In the genomic region with DNA sequence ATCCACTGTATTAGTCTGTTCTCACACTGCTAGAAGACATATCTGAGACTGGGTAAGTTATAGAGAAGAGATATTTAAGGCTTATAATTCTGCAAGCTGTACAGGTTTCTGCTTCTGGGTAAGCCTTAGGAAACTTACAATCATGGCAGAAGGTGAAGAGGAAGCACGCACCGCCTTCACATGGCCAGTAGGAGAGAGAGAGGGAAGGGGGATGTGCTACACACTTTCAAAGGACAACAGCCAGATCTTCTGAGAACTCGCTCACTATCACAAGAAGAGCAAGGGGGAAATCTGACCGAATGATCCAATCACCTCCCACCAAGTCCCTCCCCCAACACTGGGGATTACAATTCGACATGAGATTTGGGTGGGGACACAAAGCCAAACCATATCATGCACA, we compare ENCODE assay signal across 2 cellular contexts.
TF ChIP-seq lines count a peak whose summit lies in the region.

No MANE protein-coding gene starts in this region.

TF ChIP-seq in SK-N-SH, 30 proteins besides CTCF, POLR2A, EP300 and RAD21 (continued from another document):
- TF ChIP-seq, protein P1, sequence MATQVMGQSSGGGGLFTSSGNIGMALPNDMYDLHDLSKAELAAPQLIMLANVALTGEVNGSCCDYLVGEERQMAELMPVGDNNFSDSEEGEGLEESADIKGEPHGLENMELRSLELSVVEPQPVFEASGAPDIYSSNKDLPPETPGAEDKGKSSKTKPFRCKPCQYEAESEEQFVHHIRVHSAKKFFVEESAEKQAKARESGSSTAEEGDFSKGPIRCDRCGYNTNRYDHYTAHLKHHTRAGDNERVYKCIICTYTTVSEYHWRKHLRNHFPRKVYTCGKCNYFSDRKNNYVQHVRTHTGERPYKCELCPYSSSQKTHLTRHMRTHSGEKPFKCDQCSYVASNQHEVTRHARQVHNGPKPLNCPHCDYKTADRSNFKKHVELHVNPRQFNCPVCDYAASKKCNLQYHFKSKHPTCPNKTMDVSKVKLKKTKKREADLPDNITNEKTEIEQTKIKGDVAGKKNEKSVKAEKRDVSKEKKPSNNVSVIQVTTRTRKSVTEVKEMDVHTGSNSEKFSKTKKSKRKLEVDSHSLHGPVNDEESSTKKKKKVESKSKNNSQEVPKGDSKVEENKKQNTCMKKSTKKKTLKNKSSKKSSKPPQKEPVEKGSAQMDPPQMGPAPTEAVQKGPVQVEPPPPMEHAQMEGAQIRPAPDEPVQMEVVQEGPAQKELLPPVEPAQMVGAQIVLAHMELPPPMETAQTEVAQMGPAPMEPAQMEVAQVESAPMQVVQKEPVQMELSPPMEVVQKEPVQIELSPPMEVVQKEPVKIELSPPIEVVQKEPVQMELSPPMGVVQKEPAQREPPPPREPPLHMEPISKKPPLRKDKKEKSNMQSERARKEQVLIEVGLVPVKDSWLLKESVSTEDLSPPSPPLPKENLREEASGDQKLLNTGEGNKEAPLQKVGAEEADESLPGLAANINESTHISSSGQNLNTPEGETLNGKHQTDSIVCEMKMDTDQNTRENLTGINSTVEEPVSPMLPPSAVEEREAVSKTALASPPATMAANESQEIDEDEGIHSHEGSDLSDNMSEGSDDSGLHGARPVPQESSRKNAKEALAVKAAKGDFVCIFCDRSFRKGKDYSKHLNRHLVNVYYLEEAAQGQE (IDR thresholded peaks at IDR 0.05; ENCODE audit: low read depth, low read length), result no peak
- TF ChIP-seq SMC3 (IDR thresholded peaks at IDR 0.05; ENCODE audit: low read depth, low read length) (no peak), EZH2phosphoT487 (IDR thresholded peaks at IDR 0.05; ENCODE audit: borderline replicate concordance, low read depth) (no peak), NFIC (IDR thresholded peaks at IDR 0.05; ENCODE audit: borderline replicate concordance) (no peak), MEF2A (IDR thresholded peaks at IDR 0.05; ENCODE audit: borderline replicate concordance, low read depth) (no peak)

TF ChIP-seq in SK-N-SH treated with all-trans-retinoic acid at 6 μM for 48 hours, 23 proteins besides CTCF, POLR2A, EP300 and RAD21 (continued from another document):
- TF ChIP-seq, protein P2, sequence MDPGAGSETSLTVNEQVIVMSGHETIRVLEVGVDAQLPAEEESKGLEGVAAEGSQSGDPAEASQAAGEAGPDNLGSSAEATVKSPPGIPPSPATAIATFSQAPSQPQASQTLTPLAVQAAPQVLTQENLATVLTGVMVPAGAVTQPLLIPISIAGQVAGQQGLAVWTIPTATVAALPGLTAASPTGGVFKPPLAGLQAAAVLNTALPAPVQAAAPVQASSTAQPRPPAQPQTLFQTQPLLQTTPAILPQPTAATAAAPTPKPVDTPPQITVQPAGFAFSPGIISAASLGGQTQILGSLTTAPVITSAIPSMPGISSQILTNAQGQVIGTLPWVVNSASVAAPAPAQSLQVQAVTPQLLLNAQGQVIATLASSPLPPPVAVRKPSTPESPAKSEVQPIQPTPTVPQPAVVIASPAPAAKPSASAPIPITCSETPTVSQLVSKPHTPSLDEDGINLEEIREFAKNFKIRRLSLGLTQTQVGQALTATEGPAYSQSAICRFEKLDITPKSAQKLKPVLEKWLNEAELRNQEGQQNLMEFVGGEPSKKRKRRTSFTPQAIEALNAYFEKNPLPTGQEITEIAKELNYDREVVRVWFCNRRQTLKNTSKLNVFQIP (CRISPR knock-in tag; IDR thresholded peaks at IDR 0.05; ENCODE audit: borderline replicate concordance, low read depth), result no peak
- no peak for TF ChIP-seq TOX (CRISPR knock-in tag; IDR thresholded peaks at IDR 0.05; ENCODE audit: borderline replicate concordance)
- TF ChIP-seq, protein P3, sequence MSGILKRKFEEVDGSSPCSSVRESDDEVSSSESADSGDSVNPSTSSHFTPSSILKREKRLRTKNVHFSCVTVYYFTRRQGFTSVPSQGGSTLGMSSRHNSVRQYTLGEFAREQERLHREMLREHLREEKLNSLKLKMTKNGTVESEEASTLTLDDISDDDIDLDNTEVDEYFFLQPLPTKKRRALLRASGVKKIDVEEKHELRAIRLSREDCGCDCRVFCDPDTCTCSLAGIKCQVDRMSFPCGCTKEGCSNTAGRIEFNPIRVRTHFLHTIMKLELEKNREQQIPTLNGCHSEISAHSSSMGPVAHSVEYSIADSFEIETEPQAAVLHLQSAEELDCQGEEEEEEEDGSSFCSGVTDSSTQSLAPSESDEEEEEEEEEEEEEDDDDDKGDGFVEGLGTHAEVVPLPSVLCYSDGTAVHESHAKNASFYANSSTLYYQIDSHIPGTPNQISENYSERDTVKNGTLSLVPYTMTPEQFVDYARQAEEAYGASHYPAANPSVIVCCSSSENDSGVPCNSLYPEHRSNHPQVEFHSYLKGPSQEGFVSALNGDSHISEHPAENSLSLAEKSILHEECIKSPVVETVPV (CRISPR knock-in tag; IDR thresholded peaks at IDR 0.05), result no peak
- TF ChIP-seq, protein P4, sequence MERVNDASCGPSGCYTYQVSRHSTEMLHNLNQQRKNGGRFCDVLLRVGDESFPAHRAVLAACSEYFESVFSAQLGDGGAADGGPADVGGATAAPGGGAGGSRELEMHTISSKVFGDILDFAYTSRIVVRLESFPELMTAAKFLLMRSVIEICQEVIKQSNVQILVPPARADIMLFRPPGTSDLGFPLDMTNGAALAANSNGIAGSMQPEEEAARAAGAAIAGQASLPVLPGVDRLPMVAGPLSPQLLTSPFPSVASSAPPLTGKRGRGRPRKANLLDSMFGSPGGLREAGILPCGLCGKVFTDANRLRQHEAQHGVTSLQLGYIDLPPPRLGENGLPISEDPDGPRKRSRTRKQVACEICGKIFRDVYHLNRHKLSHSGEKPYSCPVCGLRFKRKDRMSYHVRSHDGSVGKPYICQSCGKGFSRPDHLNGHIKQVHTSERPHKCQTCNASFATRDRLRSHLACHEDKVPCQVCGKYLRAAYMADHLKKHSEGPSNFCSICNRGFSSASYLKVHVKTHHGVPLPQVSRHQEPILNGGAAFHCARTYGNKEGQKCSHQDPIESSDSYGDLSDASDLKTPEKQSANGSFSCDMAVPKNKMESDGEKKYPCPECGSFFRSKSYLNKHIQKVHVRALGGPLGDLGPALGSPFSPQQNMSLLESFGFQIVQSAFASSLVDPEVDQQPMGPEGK (CRISPR knock-in tag; IDR thresholded peaks at IDR 0.05; ENCODE audit: borderline replicate concordance), result no peak
- no peak for TF ChIP-seq ARNTL (CRISPR knock-in tag; IDR thresholded peaks at IDR 0.05; ENCODE audit: borderline replicate concordance, low read depth)
